Comparison of ENCODE assay signal across 31 cellular contexts in the genomic region with DNA sequence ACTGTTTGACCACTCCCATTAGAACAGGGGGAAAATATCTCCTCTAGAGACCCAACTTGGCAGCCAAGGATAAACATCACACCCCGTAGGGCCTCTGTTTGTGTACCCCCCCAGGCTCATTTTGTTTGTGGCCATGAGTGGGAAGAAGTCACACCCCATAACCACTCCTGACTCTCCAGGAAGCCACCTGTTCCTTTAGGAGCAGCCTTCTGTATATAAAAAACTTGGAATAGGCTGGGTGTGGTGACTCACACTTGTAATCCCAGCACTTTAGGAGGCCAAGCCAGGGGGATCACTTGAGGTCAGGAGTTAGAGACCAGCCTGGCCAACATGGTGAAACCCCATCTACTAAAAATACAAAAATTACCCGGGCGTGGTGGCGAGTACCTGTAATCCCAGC. TPM values are rescaled to one million over a fixed set of nuclear protein-coding genes. Genes with fewer than 3 reads are reported as not detected.
A peak's percentile ranks its signal among the peaks of the same experiment; 100 is the strongest.
DNase-seq lines count a peak whose midpoint lies in the region; ATAC-seq and TF ChIP-seq lines count a peak whose summit lies in the region.
"Had no signal": no experiment of that assay in that cellular context is flagged by ENCODE, and none has a peak within 500 bp of the region (broad histone marks: within the 10 kb centered on the region; RNA-seq: fewer than 3 reads in every experiment).

No MANE protein-coding gene starts in this region.

- H3K27ac Mint-ChIP-seq in MCF 10A (ENCODE audit: low read depth, unreplicated experiment), result no peak overlapping the region
- H3K27ac Mint-ChIP-seq: activated CD4-positive, alpha-beta T cell treated with anti-CD3 and anti-CD28 coated beads, Interleukin-2, amount 10 ng/mL, durations not matched to agents 7 days and 5 days; activated CD8-positive, alpha-beta memory T cell treated with anti-CD3 and anti-CD28 coated beads, Interleukin-2, amount 10 ng/mL, durations not matched to agents 7 days and 5 days; activated naive CD4-positive, alpha-beta T cell treated with anti-CD3 and anti-CD28 coated beads, Interleukin-2, amount 10 ng/mL, durations not matched to agents 7 days and 5 days; CD4-positive, alpha-beta memory T cell; endodermal cell; naive thymus-derived CD4-positive, alpha-beta T cell had no signal

- TF ChIP-seq POLR2A in breast epithelium (IDR thresholded peaks at IDR 0.05) (no peak), testis (IDR thresholded peaks at IDR 0.05) (no peak)

- intact Hi-C loops in MCF 10A (cut with micrococcal nuclease), result no loop called here
- intact Hi-C loops in breast epithelium (cut with DNase I; ENCODE audit: low total_unique reads), result no loop called here
- intact Hi-C loops in colonic mucosa (cut with DNase I), result no loop called here
- intact Hi-C loops in mucosa of descending colon (cut with DNase I, micrococcal nuclease), result no loop called here
- intact Hi-C loops in posterior cingulate gyrus (cut with DNase I), result no loop called here
- intact Hi-C loops in testis (cut with DNase I; ENCODE audit: low total_unique reads), result no loop called here

- no peaks in the 10 kb centered on the region for H3K9me3 ChIP-seq in breast epithelium
- H3K9me3 ChIP-seq in colonic mucosa, result no peaks in the 10 kb centered on the region
- H3K9me3 ChIP-seq in mucosa of descending colon, result no peaks in the 10 kb centered on the region
- H3K9me3 ChIP-seq in testis, result no peaks in the 10 kb centered on the region
- H3K9me3 ChIP-seq: tibial nerve had no signal

- no peaks in the 10 kb centered on the region for H3K27me3 Mint-ChIP-seq in MCF 10A (ENCODE audit: insufficient read depth, unreplicated experiment)

- ATAC-seq in mucosa of descending colon, result peak; percentile 91
- ATAC-seq: activated CD8-positive, alpha-beta memory T cell treated with anti-CD3 and anti-CD28 coated beads, Interleukin-2, amount 10 ng/mL, durations not matched to agents 7 days and 5 days; naive thymus-derived CD4-positive, alpha-beta T cell; SK-N-SH treated with all-trans-retinoic acid at 6 μM for 48 hours; stimulated activated naive CD8-positive, alpha-beta T cell treated with anti-CD3 and anti-CD28 coated beads, Interleukin-15, Interleukin-2, amounts not matched to agents 100 U/mL and 50 U/mL, for 24 hours had no signal

- CTCF ChIA-PET in MCF 10A (lab: Yijun Ruan, JAX), result no interaction called here

- H3K36me3 ChIP-seq in breast epithelium, result no peaks in the 10 kb centered on the region
- H3K36me3 ChIP-seq in colonic mucosa, result no peaks in the 10 kb centered on the region
- no peaks in the 10 kb centered on the region for H3K36me3 ChIP-seq in mucosa of descending colon (ENCODE audit: low read depth)
- H3K36me3 ChIP-seq in testis (ENCODE audit: low read depth, missing control alignments), result no peaks in the 10 kb centered on the region
- H3K36me3 ChIP-seq: tibial nerve had no signal

- BruUV-seq in MCF 10A (replicated peaks; lab: Mats Ljungman, UMichigan), result no TSS peak

- TF ChIP-seq CTCF in MCF 10A (IDR thresholded peaks at IDR 0.05; ENCODE audit: unreplicated experiment), result no peak
- no peak for TF ChIP-seq CTCF in breast epithelium (IDR thresholded peaks at IDR 0.05)
- TF ChIP-seq CTCF in colonic mucosa (IDR thresholded peaks at IDR 0.05), result no peak
- TF ChIP-seq CTCF in mucosa of descending colon (IDR thresholded peaks at IDR 0.05), result no peak
- no peak for TF ChIP-seq CTCF in testis (IDR thresholded peaks at IDR 0.05)

- DNase-seq in MCF 10A (ENCODE audit: unreplicated experiment) (peak; percentile 65), breast epithelium (ENCODE audit: low spot score in 2 of 2) (no peak), colonic mucosa (peak; percentile 36), mucosa of descending colon (peak in 1 of 3 donors; percentile 35), posterior cingulate gyrus (no peak), testis (no peak), COLO668 (lab: John Stamatoyannopoulos, UW; ENCODE audit: unreplicated experiment) (no peak), mesenteric fat pad (ENCODE audit: low spot score) (no peak)
- DNase-seq: activated CD4-positive, alpha-beta T cell treated with anti-CD3 and anti-CD28 coated beads, Interleukin-2, amount 10 ng/mL, durations not matched to agents 7 days and 5 days; activated CD8-positive, alpha-beta memory T cell treated with anti-CD3 and anti-CD28 coated beads, Interleukin-2, amount 10 ng/mL, durations not matched to agents 7 days and 5 days; activated naive CD4-positive, alpha-beta T cell treated with anti-CD3 and anti-CD28 coated beads, Interleukin-2, amount 10 ng/mL, durations not matched to agents 7 days and 5 days; AML-193; amygdala; CD4-positive, alpha-beta memory T cell; endodermal cell; head of caudate nucleus; KBM-7; MV-4-11; naive thymus-derived CD4-positive, alpha-beta T cell; NCI-H1694; NCI-H526 treated with DMSO at 0.1 percent for 48 hours; nucleus accumbens; retina; stimulated activated CD4-positive, alpha-beta T cell treated with anti-CD3 and anti-CD28 coated beads, Interleukin-12 subunit alpha, Interleukin-12 subunit beta, amount 100 ng/mL, for 4 hours; stimulated activated CD4-positive, alpha-beta T cell treated with anti-CD3 and anti-CD28 coated beads, Interleukin-4, amount 100 ng/mL, for 4 hours; stimulated activated naive CD8-positive, alpha-beta T cell treated with anti-CD3 and anti-CD28 coated beads, Interleukin-15, Interleukin-2, amounts not matched to agents 100 U/mL and 50 U/mL, for 24 hours had no signal

- H3K27ac ChIP-seq in breast epithelium (no peak overlapping the region), colonic mucosa (no peak overlapping the region), testis (no peak overlapping the region)
- H3K27ac ChIP-seq: RWPE1, tibial nerve had no signal

- H3K4me3 ChIP-seq in breast epithelium (no peak overlapping the region), colonic mucosa (no peak overlapping the region), mucosa of descending colon (no peak overlapping the region), testis (no peak overlapping the region)
- H3K4me3 ChIP-seq: tibial nerve had no signal

- H3K9me3 Mint-ChIP-seq in MCF 10A (ENCODE audit: unreplicated experiment), result no peaks in the 10 kb centered on the region
- H3K9me3 Mint-ChIP-seq: activated CD4-positive, alpha-beta T cell treated with anti-CD3 and anti-CD28 coated beads, Interleukin-2, amount 10 ng/mL, durations not matched to agents 7 days and 5 days; activated naive CD4-positive, alpha-beta T cell treated with anti-CD3 and anti-CD28 coated beads, Interleukin-2, amount 10 ng/mL, durations not matched to agents 7 days and 5 days; CD4-positive, alpha-beta memory T cell; endodermal cell; naive thymus-derived CD4-positive, alpha-beta T cell had no signal

- H3K4me1 ChIP-seq in breast epithelium, result no peaks in the 10 kb centered on the region
- no peaks in the 10 kb centered on the region for H3K4me1 ChIP-seq in colonic mucosa
- peaks cover 5% of the 10 kb centered on the region for H3K4me1 ChIP-seq in mucosa of descending colon (ENCODE audit: low read depth)
- H3K4me1 ChIP-seq in testis, result no peaks in the 10 kb centered on the region
- H3K4me1 ChIP-seq: tibial nerve had no signal

- no peaks in the 10 kb centered on the region for H3K36me3 Mint-ChIP-seq in MCF 10A (ENCODE audit: insufficient read depth, unreplicated experiment)
- H3K36me3 Mint-ChIP-seq: activated CD8-positive, alpha-beta memory T cell treated with anti-CD3 and anti-CD28 coated beads, Interleukin-2, amount 10 ng/mL, durations not matched to agents 7 days and 5 days; activated naive CD4-positive, alpha-beta T cell treated with anti-CD3 and anti-CD28 coated beads, Interleukin-2, amount 10 ng/mL, durations not matched to agents 7 days and 5 days; CD4-positive, alpha-beta memory T cell had no signal

- POLR2A ChIA-PET in MCF 10A (lab: Yijun Ruan, JAX), result no interaction called here

- peaks cover 20% of the 10 kb centered on the region for H3K4me1 Mint-ChIP-seq in MCF 10A (ENCODE audit: insufficient read depth, unreplicated experiment)
- H3K4me1 Mint-ChIP-seq: activated CD4-positive, alpha-beta T cell treated with anti-CD3 and anti-CD28 coated beads, Interleukin-2, amount 10 ng/mL, durations not matched to agents 7 days and 5 days; activated CD8-positive, alpha-beta memory T cell treated with anti-CD3 and anti-CD28 coated beads, Interleukin-2, amount 10 ng/mL, durations not matched to agents 7 days and 5 days; activated naive CD4-positive, alpha-beta T cell treated with anti-CD3 and anti-CD28 coated beads, Interleukin-2, amount 10 ng/mL, durations not matched to agents 7 days and 5 days; CD4-positive, alpha-beta memory T cell; naive thymus-derived CD4-positive, alpha-beta T cell had no signal

- H3K4me3 Mint-ChIP-seq in MCF 10A (ENCODE audit: unreplicated experiment), result no peak overlapping the region
- H3K4me3 Mint-ChIP-seq: activated CD4-positive, alpha-beta T cell treated with anti-CD3 and anti-CD28 coated beads, Interleukin-2, amount 10 ng/mL, durations not matched to agents 7 days and 5 days; activated CD8-positive, alpha-beta memory T cell treated with anti-CD3 and anti-CD28 coated beads, Interleukin-2, amount 10 ng/mL, durations not matched to agents 7 days and 5 days; activated naive CD4-positive, alpha-beta T cell treated with anti-CD3 and anti-CD28 coated beads, Interleukin-2, amount 10 ng/mL, durations not matched to agents 7 days and 5 days; CD4-positive, alpha-beta memory T cell; endodermal cell; naive thymus-derived CD4-positive, alpha-beta T cell had no signal

- WGBS in testis, 2 donors, result 81 to 84% methylated on average over 4 of the region's 4 CpGs

- H3K27me3 ChIP-seq in breast epithelium, result no peaks in the 10 kb centered on the region
- H3K27me3 ChIP-seq in colonic mucosa, result no peaks in the 10 kb centered on the region
- H3K27me3 ChIP-seq in testis, result no peaks in the 10 kb centered on the region
- H3K27me3 ChIP-seq: tibial nerve had no signal

- no peak overlapping the region for H3K9ac ChIP-seq in colonic mucosa (ENCODE audit: low read depth in 2 of 2, low read length in 2 of 2)

RNA-seq across cellular contexts. Expression of a gene that starts 28.7 kb away (rescaled TPM):
- total RNA-seq in MCF 10A (2022) (62.2 and 64.9 TPM in 2 replicates), breast epithelium (1 to 10 TPM in 2 of 3 donors, under 1 TPM in 1; 0.32 to 5.1 (median 3.9) TPM), colonic mucosa (10 to 100 TPM; 21.7 to 26.1 TPM), mucosa of descending colon (10 to 100 TPM; 21.1 to 52.5 (median 38.1) TPM), testis (1 to 10 TPM; 1.2 to 1.7 TPM), mesenteric fat pad (2.2 TPM)
- 2.3 TPM for polyA plus RNA-seq in testis (ENCODE audit: insufficient read depth, low read depth, low replicate concordance)
- polyA plus RNA-seq: CD4-positive, alpha-beta memory T cell had no signal

RNA-seq across cellular contexts. Expression of a gene that starts 58.7 kb away (rescaled TPM):
- total RNA-seq in MCF 10A (2022), result not detected in 2 replicates
- total RNA-seq in breast epithelium, result not detected
- not detected for total RNA-seq in colonic mucosa
- under 1 TPM in 1 of 3 donors, not detected in 2; 0.13 TPM for total RNA-seq in mucosa of descending colon
- total RNA-seq in testis, result 1 to 10 TPM; 5.2 to 7.6 TPM
- 21.8 TPM for polyA plus RNA-seq in testis (ENCODE audit: insufficient read depth, low read depth, low replicate concordance)
- total RNA-seq in mesenteric fat pad, result not detected
- total RNA-seq: activated CD4-positive, alpha-beta T cell treated with anti-CD3 and anti-CD28 coated beads, Interleukin-2, amount 10 ng/mL, durations not matched to agents 7 days and 5 days; activated CD8-positive, alpha-beta memory T cell treated with anti-CD3 and anti-CD28 coated beads, Interleukin-2, amount 10 ng/mL, durations not matched to agents 7 days and 5 days; cardiac septum; CD4-positive, alpha-beta memory T cell; endodermal cell; naive thymus-derived CD4-positive, alpha-beta T cell; T-helper 2 cell treated with Interferon-gamma antibody and Interleukin-4, amounts not matched to agents 100 ng/mL and 5 ng/mL, for 36 hours; tibial nerve had no signal
- polyA plus RNA-seq: CD4-positive, alpha-beta memory T cell; naive thymus-derived CD4-positive, alpha-beta T cell had no signal

Comparison
In these comparisons a context has a peak if more than half of its experiments do, and no peak if none do; other contexts are left out.
1. DNase-seq: peak in MCF 10A (single experiment) and colonic mucosa (single experiment); none in breast epithelium (0 of 2), posterior cingulate gyrus (0 of 10), testis (single experiment), COLO668 (single experiment) and mesenteric fat pad (single experiment).